Comparison of ENCODE assay signal across 8 cellular contexts in genomic region chr1:92485374-92486250, GRCh38. TPM values are rescaled to one million over a fixed set of nuclear protein-coding genes. Genes with fewer than 3 reads are reported as not detected.
DNase-seq lines count a peak whose midpoint lies in the region; ATAC-seq, FAIRE-seq and TF ChIP-seq lines count a peak whose summit lies in the region.

No MANE protein-coding gene starts in this region.

- peak overlapping the region; percentile 91 for H3K4me2 ChIP-seq in BLaER1

- peak; percentile 17 for DNase-seq in NK-92 (lab: John Stamatoyannopoulos, UW; ENCODE audit: unreplicated experiment)
- DNase-seq in activated CD8-positive, alpha-beta memory T cell treated with anti-CD3 and anti-CD28 coated beads, Interleukin-2, amount 50 U/mL, for 4 hours, result peak; percentile 92
- DNase-seq in fibroblast of mammary gland (ENCODE audit: low read depth), result no peak
- DNase-seq in pancreas, result peak; percentile 82 to 93 (median 86)

- FAIRE-seq in pancreas (lab: Jason Lieb, UNC), result no peak

- intact Hi-C loops in pancreas (cut with DNase I), result no loop called here

- peaks cover 18% of the 10 kb centered on the region for H4K20me1 ChIP-seq in BLaER1

- ATAC-seq in GM19025 (IDR thresholded peaks at IDR 0.05; ENCODE audit: low read depth, unreplicated experiment) (peak; percentile 42), HG03175 (IDR thresholded peaks at IDR 0.05; ENCODE audit: unreplicated experiment) (peak; percentile 55), pancreas (peak; percentile 71 to 82 (median 76))

- 1% methylated on average over 77 to 82 of the region's 82 CpGs for WGBS in pancreas, 2 donors
- 1% methylated on average over 82 of the region's 82 CpGs for WGBS in urinary bladder

- H3K4me1 ChIP-seq in BLaER1, result peaks cover 32% of the 10 kb centered on the region
- peaks cover 0 to 5% (median 0%) of the 10 kb centered on the region in 3 donors for H3K4me1 ChIP-seq in pancreas
- peaks cover 4% of the 10 kb centered on the region for H3K4me1 ChIP-seq in urinary bladder (ENCODE audit: insufficient read depth)

- peak overlapping the region; percentile 91 for H3K9ac ChIP-seq in BLaER1

- H3K36me3 ChIP-seq in BLaER1, result peaks cover 14% of the 10 kb centered on the region
- no peaks in the 10 kb centered on the region for H3K36me3 ChIP-seq in pancreas
- no peaks in the 10 kb centered on the region for H3K36me3 ChIP-seq in urinary bladder (ENCODE audit: insufficient read depth)

- H3K9me3 ChIP-seq in BLaER1 (peaks cover 11% of the 10 kb centered on the region), pancreas (no peaks in the 10 kb centered on the region)

- H3K27ac ChIP-seq in BLaER1 (peak overlapping the region; percentile 97), pancreas (peak overlapping the region; percentile 94 to 97 (median 94)), urinary bladder (ENCODE audit: low read depth) (peak overlapping the region; percentile 46)

- H3K4me3 ChIP-seq in BLaER1 (peak overlapping the region; percentile 73), fibroblast of mammary gland (ENCODE audit: control insufficient read depth, low read depth, low read length) (peak overlapping the region; percentile 44), pancreas (peak overlapping the region; percentile 45 to 78 (median 60)), urinary bladder (ENCODE audit: low read depth, low read length) (peak overlapping the region; percentile 58)

- H3K27me3 ChIP-seq in BLaER1 (peaks cover 17% of the 10 kb centered on the region), pancreas (no peaks in the 10 kb centered on the region)

- no peak for TF ChIP-seq CTCF in fibroblast of mammary gland (conservative IDR thresholded peaks at IDR 0.05; ENCODE audit: control insufficient read depth, insufficient read depth, low read depth, low read length)
- peak; percentile 19 to 41 (median 30) for TF ChIP-seq CTCF in pancreas (IDR thresholded peaks at IDR 0.05)

RNA-seq across cellular contexts. Expression of gene GFI1, which starts 1.1 kb away (rescaled TPM):
- total RNA-seq in pancreas, result 1 to 10 TPM; 5.2 to 7.4 (median 6.6) TPM
- polyA plus RNA-seq in pancreas, result 1 to 10 TPM; 5.4 TPM
- 0.63 TPM for total RNA-seq in urinary bladder
- polyA plus RNA-seq in urinary bladder, result 0.60 TPM

Comparison
In these comparisons a context has a peak if more than half of its experiments do, and no peak if none do; other contexts are left out.
1. H3K27ac ChIP-seq: peak in every context shown above with its lines; median percentile 97 in BLaER1; 94 in pancreas; 46 in urinary bladder.